In the genomic region with DNA sequence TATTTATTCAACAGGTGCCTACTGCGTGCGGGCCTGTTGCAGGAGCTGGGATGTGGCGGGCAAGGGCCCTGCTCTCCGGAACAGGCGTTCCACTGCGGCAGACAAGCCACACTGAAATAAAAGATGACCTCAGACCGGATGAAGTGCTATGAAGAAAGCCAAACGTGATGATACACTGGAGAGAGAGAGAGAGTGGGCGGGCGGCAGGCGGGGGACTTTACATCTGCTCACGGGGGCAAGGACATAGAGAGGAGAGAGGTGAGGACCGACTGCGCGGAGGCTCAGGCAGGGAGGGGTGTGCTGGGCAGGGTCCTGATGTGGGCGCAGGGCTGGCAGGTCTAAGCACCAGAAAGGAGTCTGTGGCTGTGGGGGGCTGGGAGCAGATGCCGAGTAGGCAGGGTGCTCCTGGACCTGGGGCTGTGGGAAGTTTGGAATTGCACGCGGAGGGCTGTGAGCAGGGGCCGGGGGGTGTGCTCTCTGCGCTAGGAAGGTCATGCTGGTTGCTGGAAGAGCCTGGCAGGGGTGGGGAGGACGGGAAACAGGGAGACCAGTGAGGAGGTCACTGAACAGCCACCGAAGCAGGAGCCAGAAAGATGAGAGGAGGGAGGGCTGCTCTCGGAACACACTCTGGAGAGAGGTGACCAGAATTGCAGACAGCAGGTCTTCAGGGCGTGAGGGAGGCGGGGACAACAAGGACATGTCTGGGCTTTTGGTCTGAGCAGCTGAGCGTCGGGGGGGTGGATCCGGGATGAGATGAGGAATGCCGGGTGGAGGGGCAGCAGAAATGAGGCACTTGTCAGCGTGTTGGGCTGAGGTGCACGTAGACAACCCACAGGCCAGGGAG, we compare ENCODE assay signal across 1 cellular context.
TF ChIP-seq lines count a peak whose summit lies in the region.

No MANE protein-coding gene starts in this region.

TF ChIP-seq in HepG2, 621 proteins besides CTCF, POLR2A, EP300 and RAD21 (continued from another document and continues in another):
- TF ChIP-seq, protein P1, sequence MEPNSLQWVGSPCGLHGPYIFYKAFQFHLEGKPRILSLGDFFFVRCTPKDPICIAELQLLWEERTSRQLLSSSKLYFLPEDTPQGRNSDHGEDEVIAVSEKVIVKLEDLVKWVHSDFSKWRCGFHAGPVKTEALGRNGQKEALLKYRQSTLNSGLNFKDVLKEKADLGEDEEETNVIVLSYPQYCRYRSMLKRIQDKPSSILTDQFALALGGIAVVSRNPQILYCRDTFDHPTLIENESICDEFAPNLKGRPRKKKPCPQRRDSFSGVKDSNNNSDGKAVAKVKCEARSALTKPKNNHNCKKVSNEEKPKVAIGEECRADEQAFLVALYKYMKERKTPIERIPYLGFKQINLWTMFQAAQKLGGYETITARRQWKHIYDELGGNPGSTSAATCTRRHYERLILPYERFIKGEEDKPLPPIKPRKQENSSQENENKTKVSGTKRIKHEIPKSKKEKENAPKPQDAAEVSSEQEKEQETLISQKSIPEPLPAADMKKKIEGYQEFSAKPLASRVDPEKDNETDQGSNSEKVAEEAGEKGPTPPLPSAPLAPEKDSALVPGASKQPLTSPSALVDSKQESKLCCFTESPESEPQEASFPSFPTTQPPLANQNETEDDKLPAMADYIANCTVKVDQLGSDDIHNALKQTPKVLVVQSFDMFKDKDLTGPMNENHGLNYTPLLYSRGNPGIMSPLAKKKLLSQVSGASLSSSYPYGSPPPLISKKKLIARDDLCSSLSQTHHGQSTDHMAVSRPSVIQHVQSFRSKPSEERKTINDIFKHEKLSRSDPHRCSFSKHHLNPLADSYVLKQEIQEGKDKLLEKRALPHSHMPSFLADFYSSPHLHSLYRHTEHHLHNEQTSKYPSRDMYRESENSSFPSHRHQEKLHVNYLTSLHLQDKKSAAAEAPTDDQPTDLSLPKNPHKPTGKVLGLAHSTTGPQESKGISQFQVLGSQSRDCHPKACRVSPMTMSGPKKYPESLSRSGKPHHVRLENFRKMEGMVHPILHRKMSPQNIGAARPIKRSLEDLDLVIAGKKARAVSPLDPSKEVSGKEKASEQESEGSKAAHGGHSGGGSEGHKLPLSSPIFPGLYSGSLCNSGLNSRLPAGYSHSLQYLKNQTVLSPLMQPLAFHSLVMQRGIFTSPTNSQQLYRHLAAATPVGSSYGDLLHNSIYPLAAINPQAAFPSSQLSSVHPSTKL (CRISPR knock-in tag; IDR thresholded peaks at IDR 0.05), result peak; percentile 77
- TF ChIP-seq XBP1 (CRISPR knock-in tag; IDR thresholded peaks at IDR 0.05) (no peak), ZSCAN22 (CRISPR knock-in tag; IDR thresholded peaks at IDR 0.05) (peak; percentile 52; the same call in 1 of the 2 replicates), MAFF (IDR thresholded peaks at IDR 0.05; ENCODE audit: low read depth, low read length) (no peak), ZNF678 (CRISPR knock-in tag; IDR thresholded peaks at IDR 0.05) (no peak), ZZZ3 (CRISPR knock-in tag; IDR thresholded peaks at IDR 0.05; ENCODE audit: borderline replicate concordance) (0 out of 2 replicates have a peak, but pooled peaks have one; percentile 77), NR2C2 (CRISPR knock-in tag; IDR thresholded peaks at IDR 0.05; ENCODE audit: borderline replicate concordance) (no peak; the same call in 1 of the 2 replicates), ZNF235 (CRISPR knock-in tag; IDR thresholded peaks at IDR 0.05; ENCODE audit: borderline replicate concordance) (0 out of 2 replicates have a peak, but pooled peaks have one; percentile 92), TAF1 (CRISPR knock-in tag; IDR thresholded peaks at IDR 0.05) (peak; percentile 36; the same call in 1 of the 2 replicates), DNMT1 (CRISPR knock-in tag; IDR thresholded peaks at IDR 0.05) (0 out of 2 replicates have a peak, but pooled peaks have one; percentile 27), KLF12 (CRISPR knock-in tag; IDR thresholded peaks at IDR 0.05; ENCODE audit: borderline replicate concordance) (no peak; the same call in 1 of the 2 replicates), SMAD1 (CRISPR knock-in tag; IDR thresholded peaks at IDR 0.05; ENCODE audit: borderline replicate concordance, low read depth) (peak; percentile 96; the same call in 1 of the 2 replicates), HNRNPLL (IDR thresholded peaks at IDR 0.05; ENCODE audit: low read depth, low read length, poor library complexity, severe bottlenecking) (no peak), AKAP8 (CRISPR knock-in tag; IDR thresholded peaks at IDR 0.05) (peak; percentile 25; the same call in 1 of the 2 replicates), POLR2AphosphoS5 (IDR thresholded peaks at IDR 0.05; ENCODE audit: low read depth, low read length) (peak; percentile 39; the same call in 1 of the 2 replicates), HES4 (CRISPR knock-in tag; IDR thresholded peaks at IDR 0.05; ENCODE audit: borderline replicate concordance) (no peak), YY1 (IDR thresholded peaks at IDR 0.05; ENCODE audit: insufficient read depth, insufficient replicate concordance, low read depth, low read length) (no peak), FOXA1 (IDR thresholded peaks at IDR 0.05) (no peak), FOXA1 (CRISPR knock-in tag; IDR thresholded peaks at IDR 0.05) (0 out of 2 replicates have a peak, but pooled peaks have one; percentile 34), KDM5A (IDR thresholded peaks at IDR 0.05; ENCODE audit: borderline replicate concordance, low read length) (no peak; the same call in 1 of the 2 replicates), ZNF790 (CRISPR knock-in tag; IDR thresholded peaks at IDR 0.05; ENCODE audit: borderline replicate concordance) (no peak; the same call in 1 of the 2 replicates)
- TF ChIP-seq, protein P2, sequence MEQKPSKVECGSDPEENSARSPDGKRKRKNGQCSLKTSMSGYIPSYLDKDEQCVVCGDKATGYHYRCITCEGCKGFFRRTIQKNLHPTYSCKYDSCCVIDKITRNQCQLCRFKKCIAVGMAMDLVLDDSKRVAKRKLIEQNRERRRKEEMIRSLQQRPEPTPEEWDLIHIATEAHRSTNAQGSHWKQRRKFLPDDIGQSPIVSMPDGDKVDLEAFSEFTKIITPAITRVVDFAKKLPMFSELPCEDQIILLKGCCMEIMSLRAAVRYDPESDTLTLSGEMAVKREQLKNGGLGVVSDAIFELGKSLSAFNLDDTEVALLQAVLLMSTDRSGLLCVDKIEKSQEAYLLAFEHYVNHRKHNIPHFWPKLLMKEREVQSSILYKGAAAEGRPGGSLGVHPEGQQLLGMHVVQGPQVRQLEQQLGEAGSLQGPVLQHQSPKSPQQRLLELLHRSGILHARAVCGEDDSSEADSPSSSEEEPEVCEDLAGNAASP (CRISPR knock-in tag; IDR thresholded peaks at IDR 0.05; ENCODE audit: borderline replicate concordance), result peak; percentile 47; the same call in 1 of the 2 replicates
- TF ChIP-seq, protein P3, sequence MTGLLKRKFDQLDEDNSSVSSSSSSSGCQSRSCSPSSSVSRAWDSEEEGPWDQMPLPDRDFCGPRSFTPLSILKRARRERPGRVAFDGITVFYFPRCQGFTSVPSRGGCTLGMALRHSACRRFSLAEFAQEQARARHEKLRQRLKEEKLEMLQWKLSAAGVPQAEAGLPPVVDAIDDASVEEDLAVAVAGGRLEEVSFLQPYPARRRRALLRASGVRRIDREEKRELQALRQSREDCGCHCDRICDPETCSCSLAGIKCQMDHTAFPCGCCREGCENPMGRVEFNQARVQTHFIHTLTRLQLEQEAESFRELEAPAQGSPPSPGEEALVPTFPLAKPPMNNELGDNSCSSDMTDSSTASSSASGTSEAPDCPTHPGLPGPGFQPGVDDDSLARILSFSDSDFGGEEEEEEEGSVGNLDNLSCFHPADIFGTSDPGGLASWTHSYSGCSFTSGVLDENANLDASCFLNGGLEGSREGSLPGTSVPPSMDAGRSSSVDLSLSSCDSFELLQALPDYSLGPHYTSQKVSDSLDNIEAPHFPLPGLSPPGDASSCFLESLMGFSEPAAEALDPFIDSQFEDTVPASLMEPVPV (CRISPR knock-in tag; IDR thresholded peaks at IDR 0.05), result no peak
- TF ChIP-seq, protein P4, sequence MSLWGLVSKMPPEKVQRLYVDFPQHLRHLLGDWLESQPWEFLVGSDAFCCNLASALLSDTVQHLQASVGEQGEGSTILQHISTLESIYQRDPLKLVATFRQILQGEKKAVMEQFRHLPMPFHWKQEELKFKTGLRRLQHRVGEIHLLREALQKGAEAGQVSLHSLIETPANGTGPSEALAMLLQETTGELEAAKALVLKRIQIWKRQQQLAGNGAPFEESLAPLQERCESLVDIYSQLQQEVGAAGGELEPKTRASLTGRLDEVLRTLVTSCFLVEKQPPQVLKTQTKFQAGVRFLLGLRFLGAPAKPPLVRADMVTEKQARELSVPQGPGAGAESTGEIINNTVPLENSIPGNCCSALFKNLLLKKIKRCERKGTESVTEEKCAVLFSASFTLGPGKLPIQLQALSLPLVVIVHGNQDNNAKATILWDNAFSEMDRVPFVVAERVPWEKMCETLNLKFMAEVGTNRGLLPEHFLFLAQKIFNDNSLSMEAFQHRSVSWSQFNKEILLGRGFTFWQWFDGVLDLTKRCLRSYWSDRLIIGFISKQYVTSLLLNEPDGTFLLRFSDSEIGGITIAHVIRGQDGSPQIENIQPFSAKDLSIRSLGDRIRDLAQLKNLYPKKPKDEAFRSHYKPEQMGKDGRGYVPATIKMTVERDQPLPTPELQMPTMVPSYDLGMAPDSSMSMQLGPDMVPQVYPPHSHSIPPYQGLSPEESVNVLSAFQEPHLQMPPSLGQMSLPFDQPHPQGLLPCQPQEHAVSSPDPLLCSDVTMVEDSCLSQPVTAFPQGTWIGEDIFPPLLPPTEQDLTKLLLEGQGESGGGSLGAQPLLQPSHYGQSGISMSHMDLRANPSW (CRISPR knock-in tag; IDR thresholded peaks at IDR 0.05; ENCODE audit: borderline replicate concordance), result peak; percentile 47; the same call in 1 of the 2 replicates
- TF ChIP-seq, protein P5, sequence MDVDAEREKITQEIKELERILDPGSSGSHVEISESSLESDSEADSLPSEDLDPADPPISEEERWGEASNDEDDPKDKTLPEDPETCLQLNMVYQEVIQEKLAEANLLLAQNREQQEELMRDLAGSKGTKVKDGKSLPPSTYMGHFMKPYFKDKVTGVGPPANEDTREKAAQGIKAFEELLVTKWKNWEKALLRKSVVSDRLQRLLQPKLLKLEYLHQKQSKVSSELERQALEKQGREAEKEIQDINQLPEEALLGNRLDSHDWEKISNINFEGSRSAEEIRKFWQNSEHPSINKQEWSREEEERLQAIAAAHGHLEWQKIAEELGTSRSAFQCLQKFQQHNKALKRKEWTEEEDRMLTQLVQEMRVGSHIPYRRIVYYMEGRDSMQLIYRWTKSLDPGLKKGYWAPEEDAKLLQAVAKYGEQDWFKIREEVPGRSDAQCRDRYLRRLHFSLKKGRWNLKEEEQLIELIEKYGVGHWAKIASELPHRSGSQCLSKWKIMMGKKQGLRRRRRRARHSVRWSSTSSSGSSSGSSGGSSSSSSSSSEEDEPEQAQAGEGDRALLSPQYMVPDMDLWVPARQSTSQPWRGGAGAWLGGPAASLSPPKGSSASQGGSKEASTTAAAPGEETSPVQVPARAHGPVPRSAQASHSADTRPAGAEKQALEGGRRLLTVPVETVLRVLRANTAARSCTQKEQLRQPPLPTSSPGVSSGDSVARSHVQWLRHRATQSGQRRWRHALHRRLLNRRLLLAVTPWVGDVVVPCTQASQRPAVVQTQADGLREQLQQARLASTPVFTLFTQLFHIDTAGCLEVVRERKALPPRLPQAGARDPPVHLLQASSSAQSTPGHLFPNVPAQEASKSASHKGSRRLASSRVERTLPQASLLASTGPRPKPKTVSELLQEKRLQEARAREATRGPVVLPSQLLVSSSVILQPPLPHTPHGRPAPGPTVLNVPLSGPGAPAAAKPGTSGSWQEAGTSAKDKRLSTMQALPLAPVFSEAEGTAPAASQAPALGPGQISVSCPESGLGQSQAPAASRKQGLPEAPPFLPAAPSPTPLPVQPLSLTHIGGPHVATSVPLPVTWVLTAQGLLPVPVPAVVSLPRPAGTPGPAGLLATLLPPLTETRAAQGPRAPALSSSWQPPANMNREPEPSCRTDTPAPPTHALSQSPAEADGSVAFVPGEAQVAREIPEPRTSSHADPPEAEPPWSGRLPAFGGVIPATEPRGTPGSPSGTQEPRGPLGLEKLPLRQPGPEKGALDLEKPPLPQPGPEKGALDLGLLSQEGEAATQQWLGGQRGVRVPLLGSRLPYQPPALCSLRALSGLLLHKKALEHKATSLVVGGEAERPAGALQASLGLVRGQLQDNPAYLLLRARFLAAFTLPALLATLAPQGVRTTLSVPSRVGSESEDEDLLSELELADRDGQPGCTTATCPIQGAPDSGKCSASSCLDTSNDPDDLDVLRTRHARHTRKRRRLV (CRISPR knock-in tag; IDR thresholded peaks at IDR 0.05), result no peak
- TF ChIP-seq, protein P6, sequence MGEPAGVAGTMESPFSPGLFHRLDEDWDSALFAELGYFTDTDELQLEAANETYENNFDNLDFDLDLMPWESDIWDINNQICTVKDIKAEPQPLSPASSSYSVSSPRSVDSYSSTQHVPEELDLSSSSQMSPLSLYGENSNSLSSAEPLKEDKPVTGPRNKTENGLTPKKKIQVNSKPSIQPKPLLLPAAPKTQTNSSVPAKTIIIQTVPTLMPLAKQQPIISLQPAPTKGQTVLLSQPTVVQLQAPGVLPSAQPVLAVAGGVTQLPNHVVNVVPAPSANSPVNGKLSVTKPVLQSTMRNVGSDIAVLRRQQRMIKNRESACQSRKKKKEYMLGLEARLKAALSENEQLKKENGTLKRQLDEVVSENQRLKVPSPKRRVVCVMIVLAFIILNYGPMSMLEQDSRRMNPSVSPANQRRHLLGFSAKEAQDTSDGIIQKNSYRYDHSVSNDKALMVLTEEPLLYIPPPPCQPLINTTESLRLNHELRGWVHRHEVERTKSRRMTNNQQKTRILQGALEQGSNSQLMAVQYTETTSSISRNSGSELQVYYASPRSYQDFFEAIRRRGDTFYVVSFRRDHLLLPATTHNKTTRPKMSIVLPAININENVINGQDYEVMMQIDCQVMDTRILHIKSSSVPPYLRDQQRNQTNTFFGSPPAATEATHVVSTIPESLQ (CRISPR knock-in tag; conservative IDR thresholded peaks at IDR 0.05), result no peak
- TF ChIP-seq, protein P7, sequence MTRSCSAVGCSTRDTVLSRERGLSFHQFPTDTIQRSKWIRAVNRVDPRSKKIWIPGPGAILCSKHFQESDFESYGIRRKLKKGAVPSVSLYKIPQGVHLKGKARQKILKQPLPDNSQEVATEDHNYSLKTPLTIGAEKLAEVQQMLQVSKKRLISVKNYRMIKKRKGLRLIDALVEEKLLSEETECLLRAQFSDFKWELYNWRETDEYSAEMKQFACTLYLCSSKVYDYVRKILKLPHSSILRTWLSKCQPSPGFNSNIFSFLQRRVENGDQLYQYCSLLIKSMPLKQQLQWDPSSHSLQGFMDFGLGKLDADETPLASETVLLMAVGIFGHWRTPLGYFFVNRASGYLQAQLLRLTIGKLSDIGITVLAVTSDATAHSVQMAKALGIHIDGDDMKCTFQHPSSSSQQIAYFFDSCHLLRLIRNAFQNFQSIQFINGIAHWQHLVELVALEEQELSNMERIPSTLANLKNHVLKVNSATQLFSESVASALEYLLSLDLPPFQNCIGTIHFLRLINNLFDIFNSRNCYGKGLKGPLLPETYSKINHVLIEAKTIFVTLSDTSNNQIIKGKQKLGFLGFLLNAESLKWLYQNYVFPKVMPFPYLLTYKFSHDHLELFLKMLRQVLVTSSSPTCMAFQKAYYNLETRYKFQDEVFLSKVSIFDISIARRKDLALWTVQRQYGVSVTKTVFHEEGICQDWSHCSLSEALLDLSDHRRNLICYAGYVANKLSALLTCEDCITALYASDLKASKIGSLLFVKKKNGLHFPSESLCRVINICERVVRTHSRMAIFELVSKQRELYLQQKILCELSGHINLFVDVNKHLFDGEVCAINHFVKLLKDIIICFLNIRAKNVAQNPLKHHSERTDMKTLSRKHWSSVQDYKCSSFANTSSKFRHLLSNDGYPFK (CRISPR knock-in tag; IDR thresholded peaks at IDR 0.05; ENCODE audit: borderline replicate concordance), result peak; percentile 69; the same call in 1 of the 2 replicates
- TF ChIP-seq, protein P8, sequence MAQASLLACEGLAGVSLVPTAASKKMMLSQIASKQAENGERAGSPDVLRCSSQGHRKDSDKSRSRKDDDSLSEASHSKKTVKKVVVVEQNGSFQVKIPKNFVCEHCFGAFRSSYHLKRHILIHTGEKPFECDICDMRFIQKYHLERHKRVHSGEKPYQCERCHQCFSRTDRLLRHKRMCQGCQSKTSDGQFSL (CRISPR knock-in tag; IDR thresholded peaks at IDR 0.05), result no peak
